In the genomic region with DNA sequence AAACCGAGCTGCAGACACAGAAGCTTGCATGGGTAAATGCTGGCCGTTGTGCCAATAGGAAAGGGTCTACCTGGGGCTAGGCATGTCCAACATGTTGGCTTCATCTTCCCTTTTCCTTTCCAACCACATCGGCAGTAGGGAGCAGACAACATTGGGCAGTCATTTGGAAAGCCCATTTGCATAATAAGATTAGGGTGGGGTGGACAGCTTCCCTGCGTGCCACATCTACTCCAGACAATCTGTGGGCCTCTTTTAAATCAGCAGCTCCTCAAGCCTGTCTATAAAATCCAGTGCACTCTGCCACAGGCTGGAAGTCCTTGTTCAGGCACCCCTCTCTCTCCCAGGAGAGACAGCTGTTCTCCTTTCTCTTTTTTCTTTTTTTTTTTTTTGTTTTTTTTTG, we compare ENCODE assay signal across 24 cellular contexts.
"Had no signal": no experiment of that assay in that cellular context is flagged by ENCODE, and none has a peak within 500 bp of the region (broad histone marks: within the 10 kb centered on the region; RNA-seq: fewer than 3 reads in every experiment).

No MANE protein-coding gene starts in this region.

- DNase-seq: cortex of kidney; effector memory CD8-positive, alpha-beta T cell; erythroblast; esophagus squamous epithelium; foreskin melanocyte; glutamatergic neuron; heart right ventricle; hippocampal formation; left cardiac atrium; left lung; mesenchymal stem cell; mucosa of descending colon; naive thymus-derived CD4-positive, alpha-beta T cell; nucleus accumbens; right cardiac atrium; sigmoid colon; stimulated activated CD4-positive, alpha-beta T cell treated with anti-CD3 and anti-CD28 coated beads, Interleukin-2, amount 100 ng/mL, for 24 hours; stimulated activated CD4-positive, alpha-beta T cell treated with anti-CD3 and anti-CD28 coated beads, Interleukin-4, amount 100 ng/mL, for 4 hours; stimulated activated naive CD8-positive, alpha-beta T cell treated with anti-CD3 and anti-CD28 coated beads, Interleukin-15, Interleukin-2, amounts not matched to agents 100 U/mL and 50 U/mL, for 24 hours; upper lobe of left lung had no signal

- H3K27ac ChIP-seq: esophagus squamous epithelium, heart right ventricle, left lung, prostate gland, sigmoid colon, thoracic aorta, tibial nerve, upper lobe of left lung had no signal

- ATAC-seq: effector memory CD8-positive, alpha-beta T cell; heart right ventricle; left cardiac atrium; left lung; mucosa of descending colon; naive thymus-derived CD4-positive, alpha-beta T cell; right cardiac atrium; stimulated activated memory B cell treated with anti-CD40 and anti-IgM and Interleukin-4, amounts not matched to agents 10 μg/mL and 1 μg/mL and 100 μg/mL, for 72 hours; stimulated activated naive CD8-positive, alpha-beta T cell treated with anti-CD3 and anti-CD28 coated beads, Interleukin-15, Interleukin-2, amounts not matched to agents 100 U/mL and 50 U/mL, for 24 hours had no signal
